Comparison of ENCODE assay signal across 9 cellular contexts in genomic region chr17:49787932-49788442, GRCh38. TPM values are rescaled to one million over a fixed set of nuclear protein-coding genes. Genes with fewer than 3 reads are reported as not detected.
DNase-seq lines count a peak whose midpoint lies in the region; ATAC-seq and TF ChIP-seq lines count a peak whose summit lies in the region.
"Had no signal": no experiment of that assay in that cellular context is flagged by ENCODE, and none has a peak within 500 bp of the region (broad histone marks: within the 10 kb centered on the region; RNA-seq: fewer than 3 reads in every experiment).

No MANE protein-coding gene starts in this region.

- peaks cover 6% of the 10 kb centered on the region for H3K36me3 ChIP-seq in GM06990 (ENCODE audit: control insufficient read depth, insufficient read depth, low read length)
- peaks cover 0 to 15% (median 0%) of the 10 kb centered on the region in 3 donors for H3K36me3 ChIP-seq in Peyer's patch
- no peaks in the 10 kb centered on the region for H3K36me3 ChIP-seq in mucosa of stomach (ENCODE audit: control insufficient read depth, insufficient read depth, low read length)

- H3K27ac ChIP-seq in Peyer's patch (peak overlapping the region; percentile 96 to 99 (median 98)), caudate nucleus (ENCODE audit: low read depth, low read length) (peak overlapping the region; percentile 98)

- no peak for TF ChIP-seq POLR2A in Peyer's patch (IDR thresholded peaks at IDR 0.05)

- H3K9me3 ChIP-seq in Peyer's patch (no peaks in the 10 kb centered on the region), mucosa of stomach (ENCODE audit: control insufficient read depth, low read length) (no peaks in the 10 kb centered on the region)

- DNase-seq in GM06990 (ENCODE audit: extremely low read depth, insufficient read length) (no peak), Peyer's patch (no peak), caudate nucleus (lab: John Stamatoyannopoulos, UW) (peak in 26 of 61 donors; percentile 9 to 65 (median 32)), GM10248 (ENCODE audit: extremely low spot score) (no peak), HuH-7.5 (ENCODE audit: low spot score) (no peak), glomerular visceral epithelial cell (ENCODE audit: extremely low spot score) (no peak)

- H3K9ac ChIP-seq in mucosa of stomach (ENCODE audit: low read length) = peak overlapping the region; percentile 99

- no peak for ATAC-seq in HG03342 (IDR thresholded peaks at IDR 0.05; ENCODE audit: unreplicated experiment)

- H3K27me3 ChIP-seq in GM06990 (replicated peaks; ENCODE audit: control insufficient read depth, insufficient read depth, low read length) = no peaks in the 10 kb centered on the region
- no peaks in the 10 kb centered on the region for H3K27me3 ChIP-seq in Peyer's patch
- H3K27me3 ChIP-seq in mucosa of stomach (ENCODE audit: control insufficient read depth, insufficient read depth, low read length) = no peaks in the 10 kb centered on the region

- no peak for TF ChIP-seq CTCF in GM06990 (IDR thresholded peaks at IDR 0.05; ENCODE audit: insufficient read depth, low read length, poor library complexity, severe bottlenecking)
- TF ChIP-seq CTCF in Peyer's patch (IDR thresholded peaks at IDR 0.05) = no peak
- no peak for TF ChIP-seq CTCF in GM10248 (IDR thresholded peaks at IDR 0.05; ENCODE audit: control extremely low read depth, extremely low read depth, low read depth, missing control alignments)

- H3K4me1 ChIP-seq in Peyer's patch = peaks cover 0 to 25% (median 9%) of the 10 kb centered on the region in 4 donors
- H3K4me1 ChIP-seq in mucosa of stomach (ENCODE audit: control insufficient read depth, insufficient read depth, low read length) = peaks cover 18% of the 10 kb centered on the region

- H3K4me3 ChIP-seq in GM06990 (replicated peaks; ENCODE audit: low read depth, low read length) (peak overlapping the region; percentile 100), Peyer's patch (peak overlapping the region; percentile 75 to 95 (median 84)), mucosa of stomach (ENCODE audit: low read length) (peak overlapping the region; percentile 98)

- POLR2A ChIA-PET in GM10248 (lab: Yijun Ruan, JAX) = interaction anchor here (0.6 to 2.6 kb wide), 7 partner anchors 24 to 925 kb away, joined by 3 to 13 read pairs (median 4); partner anchors contain the start of gene FAM117A

- CTCF ChIA-PET in GM10248 (lab: Yijun Ruan, JAX) = interaction anchor here (0.9 to 2.1 kb wide), 8 partner anchors 9 to 219 kb away, joined by 3 to 7 read pairs (median 4); partner anchors contain the start of gene SLC35B1

RNA-seq across cellular contexts. Expression of gene KAT7, which starts 0.5 kb away (rescaled TPM):
- total RNA-seq in Peyer's patch = 10 to 100 TPM; 44.3 to 50.9 (median 45.3) TPM

RNA-seq across cellular contexts. Expression of gene FAM117A, which starts 24.1 kb away (rescaled TPM):
- total RNA-seq in Peyer's patch = 10 to 100 TPM in 1 of 4 donors, 1 to 10 TPM in 3; 6.5 to 16.5 (median 9.4) TPM

RNA-seq across cellular contexts. Expression of gene TAC4, which starts 59.9 kb away (rescaled TPM):
- total RNA-seq in Peyer's patch = not detected
- total RNA-seq: SK-MEL-5 had no signal
